8 cellular contexts compared by ENCODE assay signal in the genomic region with DNA sequence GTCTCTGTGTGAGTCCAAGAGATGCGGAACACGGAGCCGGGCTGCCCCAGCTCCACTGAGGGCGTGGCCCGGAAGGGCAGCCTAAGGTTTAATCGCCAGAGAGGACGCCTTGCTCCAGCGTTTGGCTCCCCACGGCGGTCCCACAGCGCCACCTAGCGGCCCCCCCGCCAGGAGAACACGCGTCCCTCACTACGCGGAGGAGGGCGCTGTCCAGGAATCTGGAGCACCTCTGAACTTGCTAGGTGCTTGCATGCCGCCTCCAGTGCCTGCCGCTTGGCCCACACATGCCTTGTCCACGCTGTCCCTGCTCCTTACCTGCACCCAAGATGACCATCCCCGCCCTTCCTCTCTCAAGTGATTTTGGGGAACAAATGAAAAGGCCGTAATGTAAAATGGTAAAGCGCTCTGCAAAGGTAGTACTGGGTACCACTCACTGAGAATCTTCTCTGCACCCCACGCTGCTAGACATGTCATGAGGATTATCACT. TPM values are rescaled to one million over a fixed set of nuclear protein-coding genes. Genes with fewer than 3 reads are reported as not detected.
DNase-seq lines count a peak whose midpoint lies in the region; ATAC-seq lines count a peak whose summit lies in the region.

No MANE protein-coding gene starts in this region.

- CTCF ChIA-PET in activated CD4-positive, alpha-beta memory T cell treated with anti-CD3 and anti-CD28 coated beads for 36 hours (lab: Charles Lee) = interaction anchor here (0.5 to 3.8 kb wide), 32 partner anchors 9 to 911 kb away, joined by 3 to 68 read pairs (median 4); partner anchors contain the start of gene MRPS22

- DNase-seq in COLO668 (lab: John Stamatoyannopoulos, UW; ENCODE audit: unreplicated experiment) (peak; percentile 75), NCI-H748 treated with DMSO at 0.1 percent for 48 hours (lab: John Stamatoyannopoulos, UW) (peak; percentile 31), ecto neural progenitor cell (ENCODE audit: low spot score) (peak; percentile 95), memory B cell (ENCODE audit: low spot score in 2 of 2) (peak; percentile 77)
- DNase-seq in activated CD4-positive, alpha-beta memory T cell treated with anti-CD3 and anti-CD28 coated beads for 36 hours = peak; percentile 93
- DNase-seq in stimulated activated CD8-positive, alpha-beta memory T cell treated with anti-CD3 and anti-CD28 coated beads, Interleukin-15, amount 100 ng/mL, for 4 hours (ENCODE audit: low read depth in 2 of 2) = peak; percentile 54 to 57

- POLR2A ChIA-PET in activated CD4-positive, alpha-beta memory T cell treated with anti-CD3 and anti-CD28 coated beads for 36 hours (lab: Charles Lee) = no interaction called here

- peak; percentile 98 for ATAC-seq in GM19455 (IDR thresholded peaks at IDR 0.05; ENCODE audit: unreplicated experiment)
- ATAC-seq in HG03558 (IDR thresholded peaks at IDR 0.05; ENCODE audit: extremely low read depth, unreplicated experiment) = peak; percentile 82
- peak; percentile 94 for ATAC-seq in memory B cell (ENCODE audit: low read depth)

- H3K27me3 Mint-ChIP-seq in activated CD4-positive, alpha-beta memory T cell treated with anti-CD3 and anti-CD28 coated beads for 36 hours = peaks cover 23% of the 10 kb centered on the region
- H3K27me3 Mint-ChIP-seq in memory B cell = peaks cover 18% of the 10 kb centered on the region

- intact Hi-C loops in activated CD4-positive, alpha-beta memory T cell treated with anti-CD3 and anti-CD28 coated beads for 36 hours (cut with micrococcal nuclease) = loop anchor here (1.0 to 10.0 kb wide), 3 partner anchors 217 to 735 kb away; partner anchors contain the start of gene CEP70

- H3K27ac Mint-ChIP-seq in activated CD4-positive, alpha-beta memory T cell treated with anti-CD3 and anti-CD28 coated beads for 36 hours = no peak overlapping the region
- H3K27ac Mint-ChIP-seq in memory B cell = no peak overlapping the region

- peaks cover 3% of the 10 kb centered on the region for H3K4me1 Mint-ChIP-seq in activated CD4-positive, alpha-beta memory T cell treated with anti-CD3 and anti-CD28 coated beads for 36 hours (ENCODE audit: low read depth)
- peaks cover 15% of the 10 kb centered on the region for H3K4me1 Mint-ChIP-seq in memory B cell

- H3K4me3 Mint-ChIP-seq in activated CD4-positive, alpha-beta memory T cell treated with anti-CD3 and anti-CD28 coated beads for 36 hours = peak overlapping the region; percentile 41
- H3K4me3 Mint-ChIP-seq in memory B cell = peak overlapping the region; percentile 71

- no peaks in the 10 kb centered on the region for H3K9me3 Mint-ChIP-seq in activated CD4-positive, alpha-beta memory T cell treated with anti-CD3 and anti-CD28 coated beads for 36 hours
- H3K9me3 Mint-ChIP-seq in memory B cell = no peaks in the 10 kb centered on the region

- no peaks in the 10 kb centered on the region for H3K36me3 Mint-ChIP-seq in activated CD4-positive, alpha-beta memory T cell treated with anti-CD3 and anti-CD28 coated beads for 36 hours
- no peaks in the 10 kb centered on the region for H3K36me3 Mint-ChIP-seq in memory B cell

RNA-seq across cellular contexts. Expression of gene MRPS22, which starts 14.4 kb away (rescaled TPM):
- 10 to 100 TPM; 49.9 to 50.2 TPM for total RNA-seq in activated CD4-positive, alpha-beta memory T cell treated with anti-CD3 and anti-CD28 coated beads for 36 hours

Comparison
In these comparisons a context has a peak if more than half of its experiments do, and no peak if none do; other contexts are left out.
1. Peak in every context shown above with its lines: DNase-seq and ATAC-seq.
2. DNase-seq: peak in every context shown above with its lines; median percentile 95 in ecto neural progenitor cell; 93 in activated CD4-positive, alpha-beta memory T cell treated with anti-CD3 and anti-CD28 coated beads for 36 hours; 77 in memory B cell; 75 in COLO668; 56 in stimulated activated CD8-positive, alpha-beta memory T cell treated with anti-CD3 and anti-CD28 coated beads, Interleukin-15, amount 100 ng/mL, for 4 hours; 31 in NCI-H748 treated with DMSO at 0.1 percent for 48 hours.